In genomic region chr3:131794766-131795381, GRCh38 we compare ENCODE assay signal across 9 cellular contexts.
DNase-seq lines count a peak whose midpoint lies in the region; ATAC-seq, FAIRE-seq and TF ChIP-seq lines count a peak whose summit lies in the region.
"Had no signal": no experiment of that assay in that cellular context is flagged by ENCODE, and none has a peak within 500 bp of the region (broad histone marks: within the 10 kb centered on the region; RNA-seq: fewer than 3 reads in every experiment).

No MANE protein-coding gene starts in this region.

- no peaks in the 10 kb centered on the region for H3K36me3 Mint-ChIP-seq in MCF 10A (ENCODE audit: insufficient read depth, unreplicated experiment)
- H3K36me3 Mint-ChIP-seq: CD8-positive, alpha-beta memory T cell had no signal

- intact Hi-C loops in MCF 10A (cut with micrococcal nuclease) = loop anchor here (1.0 to 10.0 kb wide), 5 partner anchors 234 to 762 kb away; no protein-coding TSS in a partner anchor

- H3K4me3 Mint-ChIP-seq in MCF 10A (ENCODE audit: unreplicated experiment) = no peak overlapping the region
- H3K4me3 Mint-ChIP-seq: CD8-positive, alpha-beta memory T cell had no signal

- H3K4me1 Mint-ChIP-seq in MCF 10A (ENCODE audit: insufficient read depth, unreplicated experiment) = no peaks in the 10 kb centered on the region

- peaks cover 14% of the 10 kb centered on the region for H3K27me3 Mint-ChIP-seq in MCF 10A (ENCODE audit: insufficient read depth, unreplicated experiment)

- DNase-seq in NCI-H1436 (lab: John Stamatoyannopoulos, UW) (peak; percentile 70), NCI-H1436 treated with DMSO at 0.1 percent for 48 hours (lab: John Stamatoyannopoulos, UW) (no peak), GM19239 (ENCODE audit: insufficient read length, low spot score) (peak; percentile 23), NCI-H82 treated with DMSO at 0.1 percent for 48 hours (lab: John Stamatoyannopoulos, UW; ENCODE audit: unreplicated experiment) (peak; percentile 56), MCF 10A (ENCODE audit: unreplicated experiment) (peak; percentile 57), iris pigment epithelial cell (ENCODE audit: low read depth) (peak; percentile 64)
- DNase-seq in stimulated activated CD4-positive, alpha-beta T cell treated with anti-CD3 and anti-CD28 coated beads, Interleukin-2, amount 100 ng/mL, for 48 hours = peak; percentile 7 to 8

- TF ChIP-seq CTCF in MCF 10A (IDR thresholded peaks at IDR 0.05; ENCODE audit: unreplicated experiment) = peak; percentile 77

- no peaks in the 10 kb centered on the region for H3K9me3 Mint-ChIP-seq in MCF 10A (ENCODE audit: unreplicated experiment)
- H3K9me3 Mint-ChIP-seq: CD8-positive, alpha-beta memory T cell had no signal

- FAIRE-seq in GM19239 (lab: Jason Lieb, UNC) = peak; percentile 93

- CTCF ChIA-PET in MCF 10A (lab: Yijun Ruan, JAX) = interaction anchor here (0.6 to 7.1 kb wide), 77 partner anchors 10 to 1664 kb away, joined by 3 to 104 read pairs (median 4); partner anchors contain the start of gene CPNE4

- POLR2A ChIA-PET in MCF 10A (lab: Yijun Ruan, JAX) = no interaction called here

- H3K27ac Mint-ChIP-seq in MCF 10A (ENCODE audit: low read depth, unreplicated experiment) = no peak overlapping the region
- H3K27ac Mint-ChIP-seq: CD8-positive, alpha-beta memory T cell had no signal

- peak; percentile 55 for ATAC-seq in HG03432 (IDR thresholded peaks at IDR 0.05; ENCODE audit: unreplicated experiment)

- BruUV-seq in MCF 10A (replicated peaks; lab: Mats Ljungman, UMichigan) = no TSS peak
